In the genomic region with DNA sequence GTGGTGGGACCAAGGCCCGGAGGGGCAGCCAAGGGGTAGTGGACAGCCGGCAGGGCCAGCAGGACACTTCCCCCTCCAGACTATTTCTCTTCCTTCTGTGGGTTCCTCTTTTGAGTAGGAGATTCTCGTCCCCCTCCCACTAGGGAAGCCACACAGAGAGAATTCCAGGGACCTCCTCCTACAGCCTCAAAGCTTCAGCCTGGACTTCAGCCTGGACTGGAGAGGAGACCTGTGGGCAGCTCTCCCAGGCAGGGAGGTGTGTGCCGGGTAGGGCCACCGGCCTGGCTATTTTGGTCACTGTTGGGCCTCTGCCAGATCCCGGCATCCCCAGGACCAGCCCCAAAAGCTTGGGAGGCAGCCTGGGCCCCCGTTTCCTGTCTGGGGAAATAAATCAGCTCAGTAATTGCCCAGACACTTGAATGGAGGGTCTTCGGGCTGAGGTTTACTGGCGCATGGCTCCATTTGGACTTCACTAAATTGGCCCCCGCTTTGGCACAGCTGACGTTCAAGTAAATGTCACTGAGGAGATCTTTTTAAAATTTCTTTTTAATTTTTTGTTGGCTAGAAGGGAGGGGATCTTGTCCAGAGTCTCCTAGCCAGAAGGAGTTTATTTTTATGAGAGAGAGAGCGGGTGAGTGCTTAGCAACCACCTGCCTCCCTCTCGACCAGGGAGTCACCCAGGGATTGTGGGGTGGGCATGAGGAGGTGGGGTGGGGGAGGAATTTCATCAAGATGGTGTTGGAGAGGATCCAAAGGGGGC, we compare ENCODE assay signal across 8 cellular contexts. TPM values are rescaled to one million over a fixed set of nuclear protein-coding genes. Genes with fewer than 3 reads are reported as not detected.
DNase-seq lines count a peak whose midpoint lies in the region; ATAC-seq and TF ChIP-seq lines count a peak whose summit lies in the region.

No MANE protein-coding gene starts in this region.

- no peak for TF ChIP-seq CTCF in omental fat pad (IDR thresholded peaks at IDR 0.05)
- no peak for TF ChIP-seq CTCF in GM10248 (IDR thresholded peaks at IDR 0.05; ENCODE audit: control extremely low read depth, extremely low read depth, low read depth, missing control alignments)

- H3K4me1 ChIP-seq in ES-I3 (ENCODE audit: insufficient read depth, low read length) (peaks cover 11% of the 10 kb centered on the region; the same call in 1 of the 2 replicates), iPS-20b (ENCODE audit: insufficient read depth, low read length) (peaks cover 15% of the 10 kb centered on the region)

- DNase-seq in MG63: peak; percentile 26
- no peak for DNase-seq in stimulated activated effector memory CD8-positive, alpha-beta T cell treated with anti-CD3 and anti-CD28 coated beads, Interleukin-12 subunit alpha, Interleukin-12 subunit beta, amount 100 ng/mL, for 72 hours (ENCODE audit: low spot score in 2 of 2)
- no peak for DNase-seq in omental fat pad (ENCODE audit: low spot score)
- no peak for DNase-seq in NCI-H1048 (lab: John Stamatoyannopoulos, UW)
- no peak for DNase-seq in GM10248 (ENCODE audit: extremely low spot score)

- H3K4me3 ChIP-seq in MG63: peak overlapping the region; percentile 54
- H3K4me3 ChIP-seq in iPS-20b (ENCODE audit: low read length): peak overlapping the region; percentile 91

- no peak for ATAC-seq in stimulated activated effector memory CD8-positive, alpha-beta T cell treated with anti-CD3 and anti-CD28 coated beads, Interleukin-12 subunit alpha, Interleukin-12 subunit beta, amount 100 ng/mL, for 72 hours
- ATAC-seq in omental fat pad (ENCODE audit: low FRiP score): no peak

- H3K4me1 Mint-ChIP-seq in stimulated activated effector memory CD8-positive, alpha-beta T cell treated with anti-CD3 and anti-CD28 coated beads, Interleukin-12 subunit alpha, Interleukin-12 subunit beta, amount 100 ng/mL, for 72 hours: peaks cover 53% of the 10 kb centered on the region

- H3K36me3 Mint-ChIP-seq in stimulated activated effector memory CD8-positive, alpha-beta T cell treated with anti-CD3 and anti-CD28 coated beads, Interleukin-12 subunit alpha, Interleukin-12 subunit beta, amount 100 ng/mL, for 72 hours: peaks cover 66% of the 10 kb centered on the region

- CTCF ChIA-PET in GM10248 (lab: Yijun Ruan, JAX): interaction anchor here (1.0 to 1.6 kb wide), 4 partner anchors 12 to 145 kb away, joined by 3 to 9 read pairs (median 3); no protein-coding TSS in a partner anchor

- no peaks in the 10 kb centered on the region for H3K9me3 Mint-ChIP-seq in stimulated activated effector memory CD8-positive, alpha-beta T cell treated with anti-CD3 and anti-CD28 coated beads, Interleukin-12 subunit alpha, Interleukin-12 subunit beta, amount 100 ng/mL, for 72 hours

- H3K36me3 ChIP-seq in ES-I3 (ENCODE audit: insufficient read depth, low read length) (0 out of 2 replicates have a peak, but pooled peaks cover 3% of the 10 kb centered on the region), MG63 (no peaks in the 10 kb centered on the region), iPS-20b (ENCODE audit: insufficient read depth, low read depth, low read length) (peaks cover 7% of the 10 kb centered on the region; the same call in 1 of the 2 replicates)

- H3K27ac Mint-ChIP-seq in stimulated activated effector memory CD8-positive, alpha-beta T cell treated with anti-CD3 and anti-CD28 coated beads, Interleukin-12 subunit alpha, Interleukin-12 subunit beta, amount 100 ng/mL, for 72 hours: peak overlapping the region; percentile 97

- POLR2A ChIA-PET in GM10248 (lab: Yijun Ruan, JAX): no interaction called here

- H3K9me3 ChIP-seq in ES-I3 (ENCODE audit: control insufficient read depth, insufficient read depth, low read length): no peaks in the 10 kb centered on the region
- no peaks in the 10 kb centered on the region for H3K9me3 ChIP-seq in MG63
- no peaks in the 10 kb centered on the region for H3K9me3 ChIP-seq in iPS-20b (ENCODE audit: insufficient read depth, low read depth, low read length)

- peak overlapping the region; percentile 92 for H3K27ac ChIP-seq in angular gyrus (ENCODE audit: low read depth, low read length)
- H3K27ac ChIP-seq in iPS-20b (ENCODE audit: low read length): no peak overlapping the region

- H3K9ac ChIP-seq in ES-I3 (ENCODE audit: low read depth, low read length) (peak overlapping the region; percentile 94), iPS-20b (ENCODE audit: low read depth, low read length) (peak overlapping the region; percentile 85)

- H3K4me3 Mint-ChIP-seq in stimulated activated effector memory CD8-positive, alpha-beta T cell treated with anti-CD3 and anti-CD28 coated beads, Interleukin-12 subunit alpha, Interleukin-12 subunit beta, amount 100 ng/mL, for 72 hours: peak overlapping the region; percentile 99

- H3K27me3 ChIP-seq in MG63 (no peaks in the 10 kb centered on the region), iPS-20b (ENCODE audit: insufficient read depth, low read length) (peaks cover 4% of the 10 kb centered on the region; the same call in 1 of the 2 replicates)

RNA-seq across cellular contexts. Expression of gene SLC6A6, which starts 1.4 kb away (rescaled TPM):
- 2.6 and 3.4 TPM in 2 replicates for total RNA-seq in MG63 (2014; rRNA removed; shearing (Covaris generic); ENCODE audit: low replicate concordance)
- total RNA-seq in omental fat pad: 10 to 100 TPM; 35.7 to 75.2 (median 56.4) TPM
